Comparison of ENCODE assay signal across 17 cellular contexts in genomic region chr5:172953776-172954189, GRCh38. TPM values are rescaled to one million over a fixed set of nuclear protein-coding genes. Genes with fewer than 3 reads are reported as not detected.
A peak's percentile ranks its signal among the peaks of the same experiment; 100 is the strongest.
DNase-seq lines count a peak whose midpoint lies in the region; ATAC-seq, FAIRE-seq and TF ChIP-seq lines count a peak whose summit lies in the region.
"Had no signal": no experiment of that assay in that cellular context is flagged by ENCODE, and none has a peak within 500 bp of the region (broad histone marks: within the 10 kb centered on the region; RNA-seq: fewer than 3 reads in every experiment).

No MANE protein-coding gene starts in this region.

- FAIRE-seq in H54 (lab: Jason Lieb, UNC) = no peak
- FAIRE-seq: endometrium had no signal

- no peak for TF ChIP-seq CTCF in gastroesophageal sphincter (IDR thresholded peaks at IDR 0.05)
- TF ChIP-seq CTCF in tibial artery (IDR thresholded peaks at IDR 0.05) = no peak

- H3K4me3 ChIP-seq in gastroesophageal sphincter (no peak overlapping the region), tibial artery (no peak overlapping the region)

- peak; percentile 44 for ATAC-seq in gastroesophageal sphincter
- ATAC-seq in GM18505 (IDR thresholded peaks at IDR 0.05; ENCODE audit: unreplicated experiment) = no peak
- ATAC-seq: natural killer cell treated with Interleukin-12 subunit alpha and Interleukin-12 subunit beta and Interleukin-15 and Interleukin-18, amount 100 ng/mL, for 72 hours had no signal

- H3K27ac ChIP-seq in gastroesophageal sphincter (peak overlapping the region in 3 of 4 donors; percentile 58 to 87 (median 78)), tibial artery (peak overlapping the region; percentile 40 to 89)
- H3K27ac ChIP-seq: VCaP had no signal

- TF ChIP-seq POLR2A in H54 (IDR thresholded peaks at IDR 0.05; ENCODE audit: low read depth, low read length) = no peak
- no peak for TF ChIP-seq POLR2A in gastroesophageal sphincter (IDR thresholded peaks at IDR 0.05)
- no peak for TF ChIP-seq POLR2A in GM18505 (IDR thresholded peaks at IDR 0.05; ENCODE audit: borderline replicate concordance, extremely low read depth, insufficient read depth, insufficient read length)

- intact Hi-C loops in tibial artery (cut with DNase I; ENCODE audit: low total_unique reads) = no loop called here

- WGBS in gastroesophageal sphincter (ENCODE audit: low coverage in 1 of 2), 2 donors = 16 to 54% methylated on average over 3 of the region's 3 CpGs

- TF ChIP-seq EP300 in gastroesophageal sphincter (IDR thresholded peaks at IDR 0.05) = no peak

- H3K27me3 ChIP-seq in gastroesophageal sphincter = no peaks in the 10 kb centered on the region
- H3K27me3 ChIP-seq in tibial artery = no peaks in the 10 kb centered on the region

- H3K36me3 ChIP-seq in gastroesophageal sphincter (peaks cover 0 to 33% of the 10 kb centered on the region in 2 donors), tibial artery (peaks cover 0 to 25% (median 20%) of the 10 kb centered on the region in 3 donors)

- peaks cover 0 to 20% (median 3%) of the 10 kb centered on the region in 3 donors for H3K4me1 ChIP-seq in gastroesophageal sphincter
- peaks cover 0 to 71% (median 25%) of the 10 kb centered on the region in 4 donors for H3K4me1 ChIP-seq in tibial artery

- H3K9me3 ChIP-seq in gastroesophageal sphincter = no peaks in the 10 kb centered on the region
- no peaks in the 10 kb centered on the region for H3K9me3 ChIP-seq in tibial artery

- DNase-seq in H54 (ENCODE audit: insufficient read length, low spot score) = peak; percentile 36
- DNase-seq in amniotic stem cell (lab: John Stamatoyannopoulos, UW) = peak; percentile 25
- DNase-seq in tibial artery = no peak
- no peak for DNase-seq in epidermal melanocyte (ENCODE audit: insufficient read length, low spot score)
- DNase-seq in ureter (ENCODE audit: low spot score) = no peak
- DNase-seq in activated CD4-positive, CD25-positive, alpha-beta regulatory T cell treated with anti-CD3 and anti-CD28 coated beads, Interleukin-2, amount 50 U/mL, for 72 hours = no peak
- DNase-seq: activated CD8-positive, alpha-beta memory T cell treated with anti-CD3 and anti-CD28 coated beads, Interleukin-2, amount 50 U/mL, for 4 hours; amygdala; DMS 273 treated with DMSO at 0.1 percent for 48 hours; NCI-H2227 treated with DMSO at 0.1 percent for 48 hours; stimulated activated CD4-positive, alpha-beta T cell treated with anti-CD3 and anti-CD28 coated beads, Interleukin-12 subunit alpha, Interleukin-12 subunit beta, amount 100 ng/mL, for 4 hours; stimulated activated CD8-positive, alpha-beta memory T cell treated with anti-CD3 and anti-CD28 coated beads, Interleukin-4, amount 100 ng/mL, for 48 hours had no signal

RNA-seq across cellular contexts. Expression of gene RPL26L1, which starts 5.4 kb away (rescaled TPM):
- 10 to 100 TPM; 14.7 to 34.9 (median 22.5) TPM for total RNA-seq in gastroesophageal sphincter
- total RNA-seq in ureter = 26.2 TPM

RNA-seq across cellular contexts. Expression of gene ATP6V0E1, which starts 29.8 kb away (rescaled TPM):
- total RNA-seq in gastroesophageal sphincter = 100 to 1,000 TPM in 3 of 4 donors, 10 to 100 TPM in 1; 94.0 to 163 (median 124) TPM
- 208 TPM for total RNA-seq in ureter

Comparison
In these comparisons a context has a peak if more than half of its experiments do, and no peak if none do; other contexts are left out.
1. DNase-seq: peak in H54 (single experiment) and amniotic stem cell (single experiment); none in tibial artery (0 of 2), epidermal melanocyte (single experiment), ureter (single experiment) and activated CD4-positive, CD25-positive, alpha-beta regulatory T cell treated with anti-CD3 and anti-CD28 coated beads, Interleukin-2, amount 50 U/mL, for 72 hours (single experiment).